Comparison of ENCODE assay signal across 8 cellular contexts in the genomic region with DNA sequence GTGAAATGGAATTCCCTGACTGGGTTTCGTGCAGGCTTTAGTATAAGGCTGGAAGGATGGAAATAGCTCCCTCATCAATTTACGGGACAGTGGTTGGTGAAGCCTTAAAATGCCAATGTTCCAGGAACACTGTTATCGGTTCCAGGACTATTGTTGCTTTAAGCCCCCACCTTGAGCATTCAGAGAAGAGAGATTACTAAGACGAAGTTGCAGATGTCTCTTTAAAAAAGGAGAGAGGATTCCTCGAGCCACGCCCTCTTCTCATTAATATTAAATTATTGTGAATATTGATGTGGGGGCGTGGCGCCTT. TPM values are rescaled to one million over a fixed set of nuclear protein-coding genes. Genes with fewer than 3 reads are reported as not detected.
DNase-seq lines count a peak whose midpoint lies in the region; ATAC-seq and TF ChIP-seq lines count a peak whose summit lies in the region.

No MANE protein-coding gene starts in this region.

- DNase-seq in IMR-90 = peak; percentile 62
- no peak for DNase-seq in coronary artery (ENCODE audit: low spot score)
- DNase-seq in naive thymus-derived CD4-positive, alpha-beta T cell = no peak
- DNase-seq in activated CD4-positive, alpha-beta memory T cell treated with anti-CD3 and anti-CD28 coated beads for 36 hours = no peak

- no peak overlapping the region for H2AK9ac ChIP-seq in IMR-90 (replicated peaks; ENCODE audit: low read depth, low read length, poor library complexity)

- peak overlapping the region; percentile 56 for H2AFZ ChIP-seq in IMR-90 (replicated peaks; ENCODE audit: low read length, poor library complexity)

- CTCF ChIA-PET in IMR-90 (lab: Yijun Ruan, JAX) = interaction anchor here (1.0 to 4.4 kb wide), 6 partner anchors 13 to 38 kb away, joined by 3 to 31 read pairs (median 6); no protein-coding TSS in a partner anchor
- CTCF ChIA-PET in naive thymus-derived CD4-positive, alpha-beta T cell (lab: Charles Lee) = interaction anchor here (0.7 kb wide), 1 partner anchor 71 kb away, joined by 4 read pairs; no protein-coding TSS in a partner anchor
- CTCF ChIA-PET in activated CD4-positive, alpha-beta memory T cell treated with anti-CD3 and anti-CD28 coated beads for 36 hours (lab: Charles Lee) = interaction anchor here (0.7 to 3.2 kb wide), 3 partner anchors 32 to 75 kb away, joined by 3 to 18 read pairs (median 5); no protein-coding TSS in a partner anchor

- peaks cover 22 to 45% (median 38%) of the 10 kb centered on the region in 10 experiments for H3K4me1 ChIP-seq in BLaER1 treated with 17β-estradiol and CSF1 and Interleukin-3, amounts not matched to agents 10 nM and 100 nM
- peaks cover 34% of the 10 kb centered on the region for H3K4me1 ChIP-seq in IMR-90 (ENCODE audit: control insufficient read depth, insufficient read depth, low read length)
- peaks cover 0 to 8% of the 10 kb centered on the region in 2 donors for H3K4me1 ChIP-seq in naive thymus-derived CD4-positive, alpha-beta T cell (ENCODE audit: control insufficient read depth in 2 of 2, insufficient read depth in 2 of 2, low read length in 2 of 2)

- POLR2A ChIA-PET in IMR-90 (lab: Charles Lee; ENCODE audit: unreplicated experiment) = interaction anchor here (0.9 to 1.3 kb wide), 3 partner anchors 16 to 34 kb away, joined by 3 to 10 read pairs (median 3); no protein-coding TSS in a partner anchor
- POLR2A ChIA-PET in naive thymus-derived CD4-positive, alpha-beta T cell (lab: Charles Lee) = no interaction called here
- POLR2A ChIA-PET in activated CD4-positive, alpha-beta memory T cell treated with anti-CD3 and anti-CD28 coated beads for 36 hours (lab: Charles Lee) = no interaction called here

- no peak for TF ChIP-seq CTCF in IMR-90 (conservative IDR thresholded peaks at IDR 0.05; ENCODE audit: low read depth, low read length)
- TF ChIP-seq CTCF in coronary artery (IDR thresholded peaks at IDR 0.05) = no peak

- no peak for TF ChIP-seq RAD21 in IMR-90 (IDR thresholded peaks at IDR 0.05; ENCODE audit: low read length)

- H3K9ac ChIP-seq in BLaER1 treated with 17β-estradiol and CSF1 and Interleukin-3, amounts not matched to agents 10 nM and 100 nM = no peak overlapping the region
- no peak overlapping the region; the same call in 1 of the 2 replicates for H3K9ac ChIP-seq in IMR-90 (ENCODE audit: low read depth, low read length)

- WGBS in IMR-90 (ENCODE audit: extremely low coverage in 2 of 2, insufficient read length in 1 of 2), 2 experiments = no CpG with 5 or more reads among the region's 8 CpGs

- peaks cover 61 to 78% (median 70%) of the 10 kb centered on the region in 11 experiments for H3K27me3 ChIP-seq in BLaER1 treated with 17β-estradiol and CSF1 and Interleukin-3, amounts not matched to agents 10 nM and 100 nM
- no peaks in the 10 kb centered on the region for H3K27me3 ChIP-seq in IMR-90 (ENCODE audit: control insufficient read depth, insufficient read depth, low read length)
- H3K27me3 ChIP-seq in naive thymus-derived CD4-positive, alpha-beta T cell (ENCODE audit: control insufficient read depth in 2 of 2, insufficient read depth in 2 of 2, low read length in 2 of 2) = peaks cover 0 to 18% of the 10 kb centered on the region in 2 donors

- BruUV-seq in IMR-90 (replicated peaks; lab: Mats Ljungman, UMichigan) = no TSS peak

- H3K4ac ChIP-seq in IMR-90 (ENCODE audit: low read depth, low read length) = peak overlapping the region; percentile 69; the same call in 1 of the 2 replicates

- H4K20me1 ChIP-seq in BLaER1 treated with 17β-estradiol and CSF1 and Interleukin-3, amounts not matched to agents 10 nM and 100 nM = peaks cover 0 to 11% (median 0%) of the 10 kb centered on the region in 11 experiments; a peak in 2 of 22 replicates
- H4K20me1 ChIP-seq in IMR-90 (ENCODE audit: insufficient read depth, low read length) = peaks cover 32% of the 10 kb centered on the region

- peak overlapping the region in 6 of 10 experiments; percentile 24 to 56 (median 40); a peak in 8 of 20 replicates for H3K4me3 ChIP-seq in BLaER1 treated with 17β-estradiol and CSF1 and Interleukin-3, amounts not matched to agents 10 nM and 100 nM
- peak overlapping the region; percentile 86 for H3K4me3 ChIP-seq in IMR-90 (ENCODE audit: insufficient read depth, low read depth, low read length)
- peak overlapping the region; percentile 73 for H3K4me3 ChIP-seq in coronary artery
- H3K4me3 ChIP-seq in naive thymus-derived CD4-positive, alpha-beta T cell (ENCODE audit: low read length) = no peak overlapping the region

- H3K27ac ChIP-seq in BLaER1 treated with 17β-estradiol and CSF1 and Interleukin-3, amounts not matched to agents 10 nM and 100 nM = no peak overlapping the region
- H3K27ac ChIP-seq in IMR-90 (ENCODE audit: insufficient read depth, low read length) (no peak overlapping the region), coronary artery (no peak overlapping the region)
- H3K27ac ChIP-seq in naive thymus-derived CD4-positive, alpha-beta T cell (ENCODE audit: low read depth, low read length) = no peak overlapping the region

- H4K5ac ChIP-seq in IMR-90 (ENCODE audit: low read depth, low read length) = no peak overlapping the region; the same call in 1 of the 2 replicates

- TF ChIP-seq POLR2A in IMR-90 (IDR thresholded peaks at IDR 0.05; ENCODE audit: low read depth, low read length) = no peak

- peaks cover 28 to 52% (median 32%) of the 10 kb centered on the region in 5 donors for H3K27me3 Mint-ChIP-seq in naive thymus-derived CD4-positive, alpha-beta T cell
- H3K27me3 Mint-ChIP-seq in activated CD4-positive, alpha-beta memory T cell treated with anti-CD3 and anti-CD28 coated beads for 36 hours = peaks cover 22% of the 10 kb centered on the region

- H3K9me3 Mint-ChIP-seq in naive thymus-derived CD4-positive, alpha-beta T cell = peaks cover 0 to 2% (median 0%) of the 10 kb centered on the region in 11 donors
- no peaks in the 10 kb centered on the region for H3K9me3 Mint-ChIP-seq in activated CD4-positive, alpha-beta memory T cell treated with anti-CD3 and anti-CD28 coated beads for 36 hours

- H3K23ac ChIP-seq in IMR-90 (ENCODE audit: low read depth, low read length) = peak overlapping the region; percentile 84; the same call in 1 of the 2 replicates

- H3K36me3 Mint-ChIP-seq in naive thymus-derived CD4-positive, alpha-beta T cell = peaks cover 0 to 2% (median 0%) of the 10 kb centered on the region in 5 donors
- no peaks in the 10 kb centered on the region for H3K36me3 Mint-ChIP-seq in activated CD4-positive, alpha-beta memory T cell treated with anti-CD3 and anti-CD28 coated beads for 36 hours

- H2BK5ac ChIP-seq in IMR-90 (ENCODE audit: low read depth, low read length, poor library complexity, severe bottlenecking) = no peak overlapping the region

- peak overlapping the region; percentile 30 to 70 (median 50); a peak in 16 of 22 replicates for H3K4me2 ChIP-seq in BLaER1 treated with 17β-estradiol and CSF1 and Interleukin-3, amounts not matched to agents 10 nM and 100 nM
- peak overlapping the region; percentile 62 for H3K4me2 ChIP-seq in IMR-90 (ENCODE audit: low read depth, low read length)

- dilution Hi-C loops in IMR-90 (cut with HindIII; ENCODE audit: low sequenced_read_pairs, unreplicated experiment) = no loop called here

- H2BK15ac ChIP-seq in IMR-90 (ENCODE audit: low read depth, low read length) = peak overlapping the region; percentile 84; the same call in 1 of the 3 replicates

- H3K79me1 ChIP-seq in IMR-90 (ENCODE audit: low read depth in 1 of 2, low read length in 2 of 2) = peaks cover 0 to 36% of the 10 kb centered on the region in 2 experiments; a peak in 2 of 4 replicates

- H3K56ac ChIP-seq in IMR-90 (ENCODE audit: extremely low read depth, insufficient read depth, low read length) = no peak overlapping the region

- no peaks in the 10 kb centered on the region for H3K36me3 ChIP-seq in BLaER1 treated with 17β-estradiol and CSF1 and Interleukin-3, amounts not matched to agents 10 nM and 100 nM
- peaks cover 4% of the 10 kb centered on the region for H3K36me3 ChIP-seq in IMR-90 (ENCODE audit: control insufficient read depth, insufficient read depth, low read length)
- no peaks in the 10 kb centered on the region for H3K36me3 ChIP-seq in naive thymus-derived CD4-positive, alpha-beta T cell (ENCODE audit: control insufficient read depth in 2 of 3, insufficient read depth in 3 of 3, low read length in 3 of 3)

- H2AK5ac ChIP-seq in IMR-90 (ENCODE audit: low read depth, low read length) = peak overlapping the region; percentile 85; the same call in 1 of the 2 replicates

- H4K91ac ChIP-seq in IMR-90 (ENCODE audit: insufficient read depth, low read depth, low read length) = peak overlapping the region; percentile 67

- in situ Hi-C loops in IMR-90 (cut with MboI; ENCODE audit: low sequenced_read_pairs) = no loop called here

- ATAC-seq in IMR-90 (ENCODE audit: low read depth) (no peak), GM18519 (IDR thresholded peaks at IDR 0.05; ENCODE audit: low FRiP score, unreplicated experiment) (no peak), GM18498 (IDR thresholded peaks at IDR 0.05; ENCODE audit: unreplicated experiment) (no peak), GM21515 (IDR thresholded peaks at IDR 0.05; ENCODE audit: unreplicated experiment) (no peak)
- ATAC-seq in naive thymus-derived CD4-positive, alpha-beta T cell = no peak

- peaks cover 16% of the 10 kb centered on the region for H3K9me1 ChIP-seq in IMR-90 (ENCODE audit: insufficient read depth, low read length)

- H2BK20ac ChIP-seq in IMR-90 (ENCODE audit: low read depth, low read length) = peak overlapping the region; percentile 86; the same call in 1 of the 2 replicates

- intact Hi-C loops in IMR-90 (cut with micrococcal nuclease) = no loop called here
- intact Hi-C loops in naive thymus-derived CD4-positive, alpha-beta T cell (cut with micrococcal nuclease) = loop anchor here in 1 of 2 donors (2.0 kb wide), 1 partner anchor 18 kb away; no protein-coding TSS in a partner anchor
- intact Hi-C loops in activated CD4-positive, alpha-beta memory T cell treated with anti-CD3 and anti-CD28 coated beads for 36 hours (cut with micrococcal nuclease) = no loop called here

- peak overlapping the region in 1 of 2 experiments; percentile 48; a peak in 1 of 4 replicates for H4K8ac ChIP-seq in IMR-90 (ENCODE audit: low read depth in 2 of 2, low read length in 2 of 2)

- peak overlapping the region in 9 of 10 donors; percentile 48 to 77 (median 63) for H3K4me3 Mint-ChIP-seq in naive thymus-derived CD4-positive, alpha-beta T cell
- H3K4me3 Mint-ChIP-seq in activated CD4-positive, alpha-beta memory T cell treated with anti-CD3 and anti-CD28 coated beads for 36 hours = no peak overlapping the region

- no peaks in the 10 kb centered on the region for H3K9me3 ChIP-seq in BLaER1 treated with 17β-estradiol and CSF1 and Interleukin-3, amounts not matched to agents 10 nM and 100 nM (replicated peaks in 1 of 11)
- H3K9me3 ChIP-seq in IMR-90 (ENCODE audit: control insufficient read depth, insufficient read depth, low read length) = no peaks in the 10 kb centered on the region
- H3K9me3 ChIP-seq in naive thymus-derived CD4-positive, alpha-beta T cell (ENCODE audit: control insufficient read depth in 2 of 3, low read length in 3 of 3) = no peaks in the 10 kb centered on the region

- H2BK120ac ChIP-seq in IMR-90 (ENCODE audit: low read depth, low read length) = peak overlapping the region; percentile 85

- H3K18ac ChIP-seq in IMR-90 (ENCODE audit: low read depth, low read length) = no peak overlapping the region; the same call in 1 of the 2 replicates

- no peak overlapping the region for H3K27ac Mint-ChIP-seq in naive thymus-derived CD4-positive, alpha-beta T cell
- no peak overlapping the region for H3K27ac Mint-ChIP-seq in activated CD4-positive, alpha-beta memory T cell treated with anti-CD3 and anti-CD28 coated beads for 36 hours

- peak overlapping the region; percentile 90 for H3K14ac ChIP-seq in IMR-90 (replicated peaks; ENCODE audit: low read depth, low read length)

- peaks cover 5 to 38% (median 17%) of the 10 kb centered on the region in 7 donors for H3K4me1 Mint-ChIP-seq in naive thymus-derived CD4-positive, alpha-beta T cell
- peaks cover 5% of the 10 kb centered on the region for H3K4me1 Mint-ChIP-seq in activated CD4-positive, alpha-beta memory T cell treated with anti-CD3 and anti-CD28 coated beads for 36 hours (ENCODE audit: low read depth)

RNA-seq across cellular contexts. Expression of gene CREB3L1, which starts 0.2 kb away (rescaled TPM):
- total RNA-seq in IMR-90 (2012; rRNA removed) = 8.1 and 10.0 TPM in 2 replicates
- 76.9 and 82.3 TPM in 2 replicates for polyA plus RNA-seq in IMR-90 (2012; rRNA removed)
- 85.0 and 112 TPM in 2 replicates for polyA plus RNA-seq in IMR-90 (2012; cell fraction: cytosol; rRNA removed)
- 50.1 and 52.2 TPM in 2 replicates for polyA plus RNA-seq in IMR-90 (2012; cell fraction: nucleus; rRNA removed; ENCODE audit: low replicate concordance)
- total RNA-seq in naive thymus-derived CD4-positive, alpha-beta T cell = not detected
- polyA plus RNA-seq in naive thymus-derived CD4-positive, alpha-beta T cell = not detected
- not detected for total RNA-seq in activated CD4-positive, alpha-beta memory T cell treated with anti-CD3 and anti-CD28 coated beads for 36 hours
